8 cellular contexts compared by ENCODE assay signal in the genomic region with DNA sequence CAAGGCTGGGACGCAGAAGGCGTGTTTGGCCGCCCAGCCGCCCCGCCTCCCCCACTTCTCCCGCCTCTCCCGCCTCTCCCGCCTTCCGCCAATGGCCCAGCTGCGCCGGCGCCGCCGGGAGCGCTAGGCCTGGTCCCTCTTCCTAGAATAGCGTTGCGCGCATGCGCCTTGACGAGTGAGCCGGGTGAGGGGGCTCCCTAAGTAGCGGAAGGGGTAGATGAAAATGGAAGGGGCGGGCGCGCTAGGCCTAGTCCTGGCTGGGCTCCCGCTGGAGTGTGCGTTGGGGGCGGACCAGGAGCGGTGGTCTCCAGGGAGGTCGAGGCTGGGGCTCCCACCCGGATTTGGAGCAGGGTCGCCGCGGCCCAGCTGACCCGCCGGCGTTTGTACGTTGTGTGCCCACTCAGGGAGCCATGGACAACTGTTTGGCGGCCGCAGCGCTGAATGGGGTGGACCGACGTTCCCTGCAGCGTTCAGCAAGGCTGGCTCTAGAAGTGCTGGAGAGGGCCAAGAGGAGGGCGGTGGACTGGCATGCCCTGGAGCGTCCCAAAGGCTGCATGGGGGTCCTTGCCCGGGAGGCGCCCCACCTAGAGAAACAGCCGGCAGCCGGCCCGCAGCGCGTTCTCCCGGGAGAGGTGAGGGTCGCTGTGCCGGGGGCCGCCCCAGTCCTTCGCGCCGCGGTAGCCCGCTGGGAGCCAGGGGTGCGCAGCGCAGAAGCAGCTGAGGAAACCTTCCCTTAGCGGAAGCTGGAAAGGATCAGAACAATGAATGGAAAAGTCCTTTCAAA. TPM values are rescaled to one million over a fixed set of nuclear protein-coding genes. Genes with fewer than 3 reads are reported as not detected.
DNase-seq lines count a peak whose midpoint lies in the region; ATAC-seq and TF ChIP-seq lines count a peak whose summit lies in the region.

A gene with protein sequence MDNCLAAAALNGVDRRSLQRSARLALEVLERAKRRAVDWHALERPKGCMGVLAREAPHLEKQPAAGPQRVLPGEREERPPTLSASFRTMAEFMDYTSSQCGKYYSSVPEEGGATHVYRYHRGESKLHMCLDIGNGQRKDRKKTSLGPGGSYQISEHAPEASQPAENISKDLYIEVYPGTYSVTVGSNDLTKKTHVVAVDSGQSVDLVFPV (plus strand): TSS at position 150 of the 784 bp plus-strand sequence. CDS start 261 bp downstream, at position 411.

- TF ChIP-seq EP300 in tibial nerve (IDR thresholded peaks at IDR 0.05) = peak in 1 of 2 donors; percentile 80

- no peaks in the 10 kb centered on the region for H3K27me3 Mint-ChIP-seq in T-cell

- DNase-seq in GM12864 (ENCODE audit: low read depth) (peak; percentile 72), NCI-H1436 treated with DMSO at 0.1 percent for 48 hours (lab: John Stamatoyannopoulos, UW) (peak; percentile 89), T-cell (peak; percentile 46 to 78 (median 67)), cardiac septum (ENCODE audit: low spot score) (peak; percentile 96), trophoblast cell (peak; percentile 88 to 95), tibial nerve (ENCODE audit: low spot score in 2 of 2) (peak; percentile 86 to 87)

- H3K27me3 ChIP-seq in trophoblast cell (ENCODE audit: insufficient read depth, low read length) = no peaks in the 10 kb centered on the region
- H3K27me3 ChIP-seq in tibial nerve = no peaks in the 10 kb centered on the region

- intact Hi-C loops in cardiac septum (cut with DNase I) = loop anchor here (2.0 to 5.0 kb wide), 3 partner anchors 40 to 224 kb away; partner anchors contain the start of gene TMEM9B

- H3K9me3 Mint-ChIP-seq in T-cell = no peaks in the 10 kb centered on the region

- peak within 1 kb of the TSS; percentile 58 for H2AK5ac ChIP-seq in trophoblast cell (ENCODE audit: low read length)

- peak within 1 kb of the TSS; percentile 69 to 84 for H3K27ac Mint-ChIP-seq in T-cell

- peak within 1 kb of the TSS; percentile 90 for H3K9ac ChIP-seq in trophoblast cell (ENCODE audit: low read length)

- peak within 1 kb of the TSS; percentile 49 for H2BK5ac ChIP-seq in trophoblast cell (ENCODE audit: low read depth, low read length, poor library complexity)

- H3K4ac ChIP-seq in trophoblast cell (ENCODE audit: low read depth, low read length) = peak within 1 kb of the TSS; percentile 80

- H3K23ac ChIP-seq in trophoblast cell (ENCODE audit: low read length) = no peak within 1 kb of the TSS

- peak within 1 kb of the TSS; percentile 71 for H4K91ac ChIP-seq in trophoblast cell (ENCODE audit: low read depth, low read length)

- CTCF ChIA-PET in T-cell (lab: Charles Lee) = interaction anchor here in 1 of 2 donors (0.7 to 1.0 kb wide), 2 partner anchors 52 to 427 kb away, joined by 3 read pairs; no protein-coding TSS in a partner anchor

- no peaks in the 10 kb centered on the region for H3K9me3 ChIP-seq in trophoblast cell (ENCODE audit: insufficient read depth, low read depth, low read length)
- H3K9me3 ChIP-seq in tibial nerve = no peaks in the 10 kb centered on the region

- peak within 1 kb of the TSS; percentile 86 for H2AFZ ChIP-seq in trophoblast cell (ENCODE audit: insufficient read depth, low read length, poor library complexity)

- H3K4me1 Mint-ChIP-seq in T-cell = peaks cover 30 to 48% (median 43%) of the 10 kb centered on the region in 3 donors

- peaks cover 2% of the 10 kb centered on the region in 2 experiments for H3K36me3 ChIP-seq in trophoblast cell (ENCODE audit: control insufficient read depth in 1 of 2, insufficient read depth in 2 of 2, low read length in 2 of 2)
- H3K36me3 ChIP-seq in tibial nerve = peaks cover 0 to 11% (median 0%) of the 10 kb centered on the region in 3 donors

- TF ChIP-seq CTCF in GM12864 (IDR thresholded peaks at IDR 0.05; ENCODE audit: low read depth, low read length, missing control alignments) (no peak), tibial nerve (IDR thresholded peaks at IDR 0.05) (peak in 1 of 5 experiments; percentile 33)

- H4K8ac ChIP-seq in trophoblast cell (ENCODE audit: low read depth, low read length) = peak within 1 kb of the TSS; percentile 92

- H3K27ac ChIP-seq in adipose tissue (ENCODE audit: low read depth, low read length) = no peak within 1 kb of the TSS
- peak within 1 kb of the TSS; percentile 80 for H3K27ac ChIP-seq in trophoblast cell (ENCODE audit: low read depth, low read length)
- peak within 1 kb of the TSS; percentile 78 to 93 (median 90) for H3K27ac ChIP-seq in tibial nerve

- POLR2A ChIA-PET in T-cell (lab: Charles Lee) = interaction anchor here in 1 of 2 donors (0.6 kb wide), 1 partner anchor 1706 kb away, joined by 5 read pairs; no protein-coding TSS in a partner anchor

- peak within 1 kb of the TSS; percentile 95 for H3K14ac ChIP-seq in trophoblast cell (ENCODE audit: low read length)

- peak within 1 kb of the TSS; percentile 68 for H2BK12ac ChIP-seq in trophoblast cell (ENCODE audit: low read length)

- peaks cover 4% of the 10 kb centered on the region for H3K79me2 ChIP-seq in trophoblast cell (ENCODE audit: control insufficient read depth, insufficient read depth, low read length, poor library complexity)

- peak within 1 kb of the TSS; percentile 81 for H2BK120ac ChIP-seq in trophoblast cell (ENCODE audit: insufficient read depth, low read length, poor library complexity)

- peaks cover 6% of the 10 kb centered on the region for H3K79me1 ChIP-seq in trophoblast cell (ENCODE audit: low read length)

- peak within 1 kb of the TSS; percentile 89 for H3K4me2 ChIP-seq in trophoblast cell (ENCODE audit: low read length)

- H3K18ac ChIP-seq in trophoblast cell (ENCODE audit: low read length) = peak within 1 kb of the TSS; percentile 99

- 0 to 1% (median 0%) methylated on average over 61 to 65 of the region's 65 CpGs for WGBS in adipose tissue, 3 donors
- no CpG with 5 or more reads among the region's 65 CpGs for whole genome bisulfite sequencing in trophoblast cell (ENCODE audit: extremely low coverage, insufficient coverage, insufficient read length)
- 0 to 1% methylated on average over 57 of the region's 65 CpGs for WGBS in tibial nerve, 2 donors

- H3K4me1 ChIP-seq in trophoblast cell (ENCODE audit: control insufficient read depth in 1 of 2, insufficient read depth in 2 of 2, low read length in 2 of 2) = peaks cover 0 to 10% of the 10 kb centered on the region in 2 experiments
- H3K4me1 ChIP-seq in tibial nerve = peaks cover 0 to 62% (median 18%) of the 10 kb centered on the region in 4 donors

- peak; percentile 56 to 64 for TF ChIP-seq POLR2A in tibial nerve (IDR thresholded peaks at IDR 0.05)

- ATAC-seq in HG02759 (IDR thresholded peaks at IDR 0.05; ENCODE audit: unreplicated experiment) (peak; percentile 91), T-cell (replicated peaks in 1 of 4) (peak; percentile 65 to 80 (median 68))

- H3K36me3 Mint-ChIP-seq in T-cell = no peaks in the 10 kb centered on the region

- peak within 1 kb of the TSS; percentile 82 to 93 (median 90) for H3K4me3 Mint-ChIP-seq in T-cell

- peak within 1 kb of the TSS; percentile 99 for H4K12ac ChIP-seq in trophoblast cell (ENCODE audit: low read depth, low read length)

- H3K4me3 ChIP-seq in GM12864 (ENCODE audit: low read depth, low read length) (peak within 1 kb of the TSS; percentile 84), trophoblast cell (ENCODE audit: low read depth, low read length) (peak within 1 kb of the TSS; percentile 81), tibial nerve (peak within 1 kb of the TSS; percentile 66 to 90 (median 78))

RNA-seq across cellular contexts. Expression of the gene that starts here (rescaled TPM):
- 10 to 100 TPM in 3 of 5 donors, 1 to 10 TPM in 2; 5.8 to 17.9 (median 11.1) TPM for total RNA-seq in T-cell
- 10 to 100 TPM in 2 of 3 donors, 1 to 10 TPM in 1; 9.5 to 33.3 (median 11.8) TPM for polyA plus RNA-seq in adipose tissue
- 28.1 TPM for total RNA-seq in cardiac septum
- polyA plus RNA-seq in trophoblast cell (2013) = 11.8 and 12.2 TPM in 2 replicates
- 10 to 100 TPM; 17.7 to 31.4 (median 22.5) TPM for total RNA-seq in tibial nerve
